Comparison of ENCODE assay signal across 14 cellular contexts in the genomic region with DNA sequence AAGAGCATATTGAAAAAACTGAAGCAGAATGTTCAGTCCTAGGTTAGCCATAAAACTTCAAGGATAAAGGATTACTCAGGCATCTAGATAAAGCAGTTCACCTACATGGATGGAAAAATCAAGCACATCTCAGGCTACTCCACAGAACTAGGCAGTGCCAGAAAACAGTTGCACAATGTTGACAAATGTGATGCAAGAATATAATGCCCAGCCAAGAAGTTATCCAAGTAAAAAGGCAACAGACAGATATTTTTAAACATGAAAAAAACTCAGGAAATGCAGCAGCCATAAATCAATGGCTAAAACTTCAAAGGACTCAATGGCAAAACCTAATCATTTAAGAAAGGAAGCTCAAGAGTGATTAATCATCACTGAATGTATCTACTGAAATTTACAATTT.
DNase-seq lines count a peak whose midpoint lies in the region; ATAC-seq, FAIRE-seq and TF ChIP-seq lines count a peak whose summit lies in the region.
"Had no signal": no experiment of that assay in that cellular context is flagged by ENCODE, and none has a peak within 500 bp of the region (broad histone marks: within the 10 kb centered on the region; RNA-seq: fewer than 3 reads in every experiment).

No MANE protein-coding gene starts in this region.

- CTCF ChIA-PET in CD4-positive, alpha-beta T cell (lab: Charles Lee) = no interaction called here

- H3K36me3 Mint-ChIP-seq in CD4-positive, alpha-beta T cell (ENCODE audit: low read depth) = no peaks in the 10 kb centered on the region
- no peaks in the 10 kb centered on the region for H3K36me3 Mint-ChIP-seq in activated naive CD4-positive, alpha-beta T cell treated with anti-CD3 and anti-CD28 coated beads, Interleukin-2, amount 50 U/mL, for 72 hours
- H3K36me3 Mint-ChIP-seq: natural killer cell treated with Interleukin-12 subunit alpha and Interleukin-12 subunit beta and Interleukin-15 and Interleukin-18, amount 100 ng/mL, for 72 hours had no signal

- POLR2A ChIA-PET in CD4-positive, alpha-beta T cell (lab: Charles Lee) = no interaction called here

- peaks cover 0 to 12% (median 0%) of the 10 kb centered on the region in 9 donors for H3K27me3 ChIP-seq in heart left ventricle
- H3K27me3 ChIP-seq in CD4-positive, alpha-beta T cell (ENCODE audit: control insufficient read depth, insufficient read depth, low read length) = no peaks in the 10 kb centered on the region
- H3K27me3 ChIP-seq: tibial nerve had no signal

- no peak overlapping the region for H3K4me3 Mint-ChIP-seq in CD4-positive, alpha-beta T cell
- H3K4me3 Mint-ChIP-seq: B cell; natural killer cell treated with Interleukin-12 subunit alpha and Interleukin-12 subunit beta and Interleukin-15 and Interleukin-18, amount 100 ng/mL, for 72 hours; T-helper 17 cell had no signal

- TF ChIP-seq CTCF in heart left ventricle (IDR thresholded peaks at IDR 0.05) = no peak
- no peak for TF ChIP-seq CTCF in CD4-positive, alpha-beta T cell (IDR thresholded peaks at IDR 0.05)

- H3K27ac ChIP-seq in heart left ventricle = peak overlapping the region in 1 of 12 donors; percentile 22
- H3K27ac ChIP-seq in CD4-positive, alpha-beta T cell (ENCODE audit: low read depth, low read length) = no peak overlapping the region
- H3K27ac ChIP-seq: tibial nerve had no signal

- no peaks in the 10 kb centered on the region for H3K4me1 Mint-ChIP-seq in CD4-positive, alpha-beta T cell (ENCODE audit: low read depth)
- H3K4me1 Mint-ChIP-seq: B cell, T-helper 17 cell had no signal

- no peak overlapping the region for H3K4me3 ChIP-seq in heart left ventricle
- H3K4me3 ChIP-seq: tibial nerve had no signal

- H3K9me3 ChIP-seq in heart left ventricle = peaks cover 0 to 7% (median 0%) of the 10 kb centered on the region in 12 donors
- no peaks in the 10 kb centered on the region for H3K9me3 ChIP-seq in CD4-positive, alpha-beta T cell (ENCODE audit: control insufficient read depth, low read length)

- no peak for TF ChIP-seq POLR2A in heart left ventricle (IDR thresholded peaks at IDR 0.05)

- no peaks in the 10 kb centered on the region for H3K9me3 Mint-ChIP-seq in CD4-positive, alpha-beta T cell
- peaks cover 5 to 14% of the 10 kb centered on the region in 2 donors for H3K9me3 Mint-ChIP-seq in activated naive CD4-positive, alpha-beta T cell treated with anti-CD3 and anti-CD28 coated beads, Interleukin-2, amount 50 U/mL, for 72 hours

- H3K4me1 ChIP-seq in heart left ventricle = no peaks in the 10 kb centered on the region

- DNase-seq in Right ventricle myocardium inferior (ENCODE audit: missing footprints) (no peak), heart left ventricle (no peak), amniotic epithelial cell (ENCODE audit: low read depth) (peak; percentile 97), left kidney (ENCODE audit: low read depth, low spot score) (peak; percentile 18), urothelium cell line (ENCODE audit: low spot score) (peak; percentile 31)
- DNase-seq in effector CD8-positive, alpha-beta T cell (lab: John Stamatoyannopoulos, UW) = no peak
- DNase-seq in CD4-positive, alpha-beta T cell = no peak
- DNase-seq in activated naive CD4-positive, alpha-beta T cell treated with anti-CD3 and anti-CD28 coated beads, Interleukin-2, amount 50 U/mL, for 72 hours (ENCODE audit: low spot score in 2 of 2) = no peak
- DNase-seq: glutamatergic neuron, NCI-H510A treated with DMSO at 0.1 percent for 48 hours, T-helper 17 cell had no signal

- H3K27me3 Mint-ChIP-seq in CD4-positive, alpha-beta T cell = no peaks in the 10 kb centered on the region
- H3K27me3 Mint-ChIP-seq: B cell; natural killer cell treated with Interleukin-12 subunit alpha and Interleukin-12 subunit beta and Interleukin-15 and Interleukin-18, amount 100 ng/mL, for 72 hours; T-helper 17 cell had no signal

- FAIRE-seq in urothelium cell line (lab: Jason Lieb, UNC) = no peak

- H3K36me3 ChIP-seq in heart left ventricle = no peaks in the 10 kb centered on the region
- H3K36me3 ChIP-seq: tibial nerve had no signal

- intact Hi-C loops in Right ventricle myocardium inferior (cut with DNase I) (no loop called here), heart left ventricle (cut with DNase I) (no loop called here)
- intact Hi-C loops in CD4-positive, alpha-beta T cell (cut with DNase I, micrococcal nuclease) = no loop called here

- peak; percentile 37 for ATAC-seq in Right ventricle myocardium inferior
- ATAC-seq in heart left ventricle = no peak
- no peak for ATAC-seq in CD4-positive, alpha-beta T cell (ENCODE audit: poor library complexity)
- ATAC-seq in activated naive CD4-positive, alpha-beta T cell treated with anti-CD3 and anti-CD28 coated beads, Interleukin-2, amount 50 U/mL, for 72 hours = no peak
- ATAC-seq: natural killer cell treated with Interleukin-12 subunit alpha and Interleukin-12 subunit beta and Interleukin-15 and Interleukin-18, amount 100 ng/mL, for 72 hours; T-helper 17 cell had no signal

- H3K27ac Mint-ChIP-seq in CD4-positive, alpha-beta T cell = no peak overlapping the region
- no peak overlapping the region for H3K27ac Mint-ChIP-seq in activated naive CD4-positive, alpha-beta T cell treated with anti-CD3 and anti-CD28 coated beads, Interleukin-2, amount 50 U/mL, for 72 hours
- H3K27ac Mint-ChIP-seq: B cell; natural killer cell treated with Interleukin-12 subunit alpha and Interleukin-12 subunit beta and Interleukin-15 and Interleukin-18, amount 100 ng/mL, for 72 hours; T-helper 17 cell had no signal

Comparison
In these comparisons a context has a peak if more than half of its experiments do, and no peak if none do; other contexts are left out.
1. DNase-seq: peak in amniotic epithelial cell (single experiment), left kidney (single experiment) and urothelium cell line (single experiment); none in Right ventricle myocardium inferior (single experiment), heart left ventricle (0 of 5), effector CD8-positive, alpha-beta T cell (single experiment), CD4-positive, alpha-beta T cell (0 of 10) and activated naive CD4-positive, alpha-beta T cell treated with anti-CD3 and anti-CD28 coated beads, Interleukin-2, amount 50 U/mL, for 72 hours (0 of 2).